ENCODE assay signal across 11 cellular contexts in genomic region chr15:31261266-31262142, GRCh38.
DNase-seq lines count a peak whose midpoint lies in the region; ATAC-seq lines count a peak whose summit lies in the region.
"Had no signal": no experiment of that assay in that cellular context is flagged by ENCODE, and none has a peak within 500 bp of the region (broad histone marks: within the 10 kb centered on the region; RNA-seq: fewer than 3 reads in every experiment).

No MANE protein-coding gene starts in this region.

- peaks cover 75% of the 10 kb centered on the region for H3K4me1 Mint-ChIP-seq in activated T-cell treated with anti-CD3 and anti-CD28 coated beads, Interleukin-2, amount 50 U/mL, for 72 hours (ENCODE audit: low read depth)
- H3K4me1 Mint-ChIP-seq in dendritic cell treated with granulocyte-macrophage colony-stimulating factor and Interleukin-4, amounts not matched to agents 40 ng/mL and 50 ng/mL, for 4 days (ENCODE audit: low read depth) = peaks cover 89% of the 10 kb centered on the region

- no peaks in the 10 kb centered on the region for H3K36me3 Mint-ChIP-seq in activated T-cell treated with anti-CD3 and anti-CD28 coated beads, Interleukin-2, amount 50 U/mL, for 72 hours (ENCODE audit: insufficient read depth in 2 of 2)
- H3K36me3 Mint-ChIP-seq in dendritic cell treated with granulocyte-macrophage colony-stimulating factor and Interleukin-4, amounts not matched to agents 40 ng/mL and 50 ng/mL, for 4 days (ENCODE audit: low read depth) = no peaks in the 10 kb centered on the region

- no peak for ATAC-seq in activated T-cell treated with anti-CD3 and anti-CD28 coated beads, Interleukin-2, amount 50 U/mL, for 72 hours (replicated peaks in 1 of 2)
- no peak for ATAC-seq in HG02571 (IDR thresholded peaks at IDR 0.05; ENCODE audit: unreplicated experiment)
- ATAC-seq: left lung had no signal

- intact Hi-C loops in dendritic cell treated with granulocyte-macrophage colony-stimulating factor and Interleukin-4, amounts not matched to agents 40 ng/mL and 50 ng/mL, for 4 days (cut with micrococcal nuclease) = loop anchor here (5.0 kb wide), 2 partner anchors 41 to 176 kb away; no protein-coding TSS in a partner anchor

- no peak overlapping the region for H3K4me3 Mint-ChIP-seq in activated T-cell treated with anti-CD3 and anti-CD28 coated beads, Interleukin-2, amount 50 U/mL, for 72 hours
- H3K4me3 Mint-ChIP-seq in dendritic cell treated with granulocyte-macrophage colony-stimulating factor and Interleukin-4, amounts not matched to agents 40 ng/mL and 50 ng/mL, for 4 days = no peak overlapping the region

- DNase-seq in activated T-cell treated with anti-CD3 and anti-CD28 coated beads, Interleukin-2, amount 50 U/mL, for 1 hour = peak; percentile 16
- DNase-seq in activated T-cell treated with anti-CD3 and anti-CD28 coated beads, Interleukin-2, amount 50 U/mL, for 72 hours = no peak
- DNase-seq in NCI-H345 treated with DMSO at 0.1 percent for 48 hours (lab: John Stamatoyannopoulos, UW; ENCODE audit: unreplicated experiment) (peak; percentile 38), DMS53 (lab: John Stamatoyannopoulos, UW) (no peak), HK-2 (ENCODE audit: unreplicated experiment) (no peak)
- DNase-seq in stimulated activated CD8-positive, alpha-beta memory T cell treated with anti-CD3 and anti-CD28 coated beads, Interleukin-4, amount 100 ng/mL, for 48 hours = peak; percentile 19
- DNase-seq: BE2C, SW 1271 had no signal

- peaks cover 15% of the 10 kb centered on the region for H3K27me3 Mint-ChIP-seq in activated T-cell treated with anti-CD3 and anti-CD28 coated beads, Interleukin-2, amount 50 U/mL, for 72 hours (ENCODE audit: low read depth)
- no peaks in the 10 kb centered on the region for H3K27me3 Mint-ChIP-seq in dendritic cell treated with granulocyte-macrophage colony-stimulating factor and Interleukin-4, amounts not matched to agents 40 ng/mL and 50 ng/mL, for 4 days

- H3K27ac Mint-ChIP-seq in activated T-cell treated with anti-CD3 and anti-CD28 coated beads, Interleukin-2, amount 50 U/mL, for 72 hours = no peak overlapping the region
- H3K27ac Mint-ChIP-seq in dendritic cell treated with granulocyte-macrophage colony-stimulating factor and Interleukin-4, amounts not matched to agents 40 ng/mL and 50 ng/mL, for 4 days = peak overlapping the region; percentile 95

- no peaks in the 10 kb centered on the region for H3K9me3 Mint-ChIP-seq in activated T-cell treated with anti-CD3 and anti-CD28 coated beads, Interleukin-2, amount 50 U/mL, for 72 hours
- H3K9me3 Mint-ChIP-seq in dendritic cell treated with granulocyte-macrophage colony-stimulating factor and Interleukin-4, amounts not matched to agents 40 ng/mL and 50 ng/mL, for 4 days = peaks cover 9% of the 10 kb centered on the region

Comparison
In these comparisons a context has a peak if more than half of its experiments do, and no peak if none do; other contexts are left out.
1. DNase-seq: peak in activated T-cell treated with anti-CD3 and anti-CD28 coated beads, Interleukin-2, amount 50 U/mL, for 1 hour (single experiment), NCI-H345 treated with DMSO at 0.1 percent for 48 hours (single experiment) and stimulated activated CD8-positive, alpha-beta memory T cell treated with anti-CD3 and anti-CD28 coated beads, Interleukin-4, amount 100 ng/mL, for 48 hours (single experiment); none in activated T-cell treated with anti-CD3 and anti-CD28 coated beads, Interleukin-2, amount 50 U/mL, for 72 hours (0 of 2), DMS53 (single experiment) and HK-2 (single experiment).